In the genomic region with DNA sequence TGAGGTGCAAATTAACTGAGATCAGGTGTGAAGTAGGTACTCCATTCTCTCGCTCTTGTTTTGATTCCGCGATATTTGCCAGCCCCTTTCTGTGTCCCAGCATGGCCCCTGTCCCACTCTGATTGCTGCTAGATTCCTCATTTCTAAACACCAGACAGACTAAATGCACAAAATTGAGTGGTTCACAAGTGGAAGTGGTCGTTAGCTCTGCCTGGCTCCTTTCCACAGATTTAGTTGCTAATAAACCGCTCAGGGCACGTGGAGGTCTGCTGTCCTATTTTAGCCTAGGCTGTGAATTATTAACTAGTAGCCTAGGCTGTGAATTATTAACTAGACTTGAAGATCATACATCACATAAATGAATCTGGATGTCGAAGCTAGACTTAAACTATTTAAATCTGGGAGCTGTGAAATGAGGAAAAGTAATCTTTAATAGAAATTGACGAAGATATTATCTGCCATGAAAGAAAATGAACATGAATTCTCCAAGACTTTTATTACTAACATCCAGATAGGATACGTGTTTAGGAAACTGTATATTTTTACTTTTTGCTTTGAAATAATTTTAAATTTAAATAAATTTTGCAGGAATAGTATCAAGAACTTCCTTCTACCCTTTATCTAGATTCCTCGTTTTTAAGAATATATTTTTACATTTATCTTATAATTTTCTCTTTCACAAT, we compare ENCODE assay signal across 1 cellular context.
A peak's percentile ranks its signal among the peaks of the same experiment; 100 is the strongest.
TF ChIP-seq lines count a peak whose summit lies in the region.

No MANE protein-coding gene starts in this region.

TF ChIP-seq in HepG2, 621 proteins besides CTCF, POLR2A, EP300 and RAD21 (continued from another document and continues in another):
- TF ChIP-seq, protein P1, sequence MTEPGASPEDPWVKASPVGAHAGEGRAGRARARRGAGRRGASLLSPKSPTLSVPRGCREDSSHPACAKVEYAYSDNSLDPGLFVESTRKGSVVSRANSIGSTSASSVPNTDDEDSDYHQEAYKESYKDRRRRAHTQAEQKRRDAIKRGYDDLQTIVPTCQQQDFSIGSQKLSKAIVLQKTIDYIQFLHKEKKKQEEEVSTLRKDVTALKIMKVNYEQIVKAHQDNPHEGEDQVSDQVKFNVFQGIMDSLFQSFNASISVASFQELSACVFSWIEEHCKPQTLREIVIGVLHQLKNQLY (CRISPR knock-in tag; IDR thresholded peaks at IDR 0.05): peak; percentile 91
- TF ChIP-seq MIXL1 (CRISPR knock-in tag; IDR thresholded peaks at IDR 0.05): peak; percentile 67; the same call in 1 of the 2 replicates
- TF ChIP-seq, protein P2, sequence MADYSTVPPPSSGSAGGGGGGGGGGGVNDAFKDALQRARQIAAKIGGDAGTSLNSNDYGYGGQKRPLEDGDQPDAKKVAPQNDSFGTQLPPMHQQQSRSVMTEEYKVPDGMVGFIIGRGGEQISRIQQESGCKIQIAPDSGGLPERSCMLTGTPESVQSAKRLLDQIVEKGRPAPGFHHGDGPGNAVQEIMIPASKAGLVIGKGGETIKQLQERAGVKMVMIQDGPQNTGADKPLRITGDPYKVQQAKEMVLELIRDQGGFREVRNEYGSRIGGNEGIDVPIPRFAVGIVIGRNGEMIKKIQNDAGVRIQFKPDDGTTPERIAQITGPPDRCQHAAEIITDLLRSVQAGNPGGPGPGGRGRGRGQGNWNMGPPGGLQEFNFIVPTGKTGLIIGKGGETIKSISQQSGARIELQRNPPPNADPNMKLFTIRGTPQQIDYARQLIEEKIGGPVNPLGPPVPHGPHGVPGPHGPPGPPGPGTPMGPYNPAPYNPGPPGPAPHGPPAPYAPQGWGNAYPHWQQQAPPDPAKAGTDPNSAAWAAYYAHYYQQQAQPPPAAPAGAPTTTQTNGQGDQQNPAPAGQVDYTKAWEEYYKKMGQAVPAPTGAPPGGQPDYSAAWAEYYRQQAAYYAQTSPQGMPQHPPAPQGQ (CRISPR knock-in tag; IDR thresholded peaks at IDR 0.05; ENCODE audit: borderline replicate concordance): no peak
- TF ChIP-seq IKZF4 (CRISPR knock-in tag; IDR thresholded peaks at IDR 0.05; ENCODE audit: borderline replicate concordance, low read depth, not compliant biosample characterization): no peak
- no peak for TF ChIP-seq ZMYM3 (CRISPR knock-in tag; IDR thresholded peaks at IDR 0.05)
- TF ChIP-seq NR2F1 (CRISPR knock-in tag; IDR thresholded peaks at IDR 0.05): no peak
- peak; percentile 70 for TF ChIP-seq ASH2L (IDR thresholded peaks at IDR 0.05; ENCODE audit: insufficient read length, low read depth, low read length)
- no peak for TF ChIP-seq ZNF891 (CRISPR knock-in tag; IDR thresholded peaks at IDR 0.05)
- TF ChIP-seq ZNF792 (CRISPR knock-in tag; IDR thresholded peaks at IDR 0.05): 0 out of 2 replicates have a peak, but pooled peaks have one; percentile 38
- TF ChIP-seq ZNF496 (CRISPR knock-in tag; IDR thresholded peaks at IDR 0.05; ENCODE audit: insufficient replicate concordance): no peak
- TF ChIP-seq GFI1 (CRISPR knock-in tag; IDR thresholded peaks at IDR 0.05; ENCODE audit: borderline replicate concordance): no peak
- no peak for TF ChIP-seq ZNF549 (CRISPR knock-in tag; IDR thresholded peaks at IDR 0.05)
- TF ChIP-seq ZNF530 (CRISPR knock-in tag; IDR thresholded peaks at IDR 0.05; ENCODE audit: low read depth): no peak
- TF ChIP-seq ZFP82 (CRISPR knock-in tag; IDR thresholded peaks at IDR 0.05; ENCODE audit: borderline replicate concordance): no peak
- TF ChIP-seq KLF15 (CRISPR knock-in tag; IDR thresholded peaks at IDR 0.05; ENCODE audit: borderline replicate concordance): no peak
- TF ChIP-seq CCAR2 (optimal IDR thresholded peaks at IDR 0.05; ENCODE audit: low read depth, low read length): no peak
- no peak for TF ChIP-seq HOXD1 (CRISPR knock-in tag; IDR thresholded peaks at IDR 0.05)
- TF ChIP-seq, protein P3, sequence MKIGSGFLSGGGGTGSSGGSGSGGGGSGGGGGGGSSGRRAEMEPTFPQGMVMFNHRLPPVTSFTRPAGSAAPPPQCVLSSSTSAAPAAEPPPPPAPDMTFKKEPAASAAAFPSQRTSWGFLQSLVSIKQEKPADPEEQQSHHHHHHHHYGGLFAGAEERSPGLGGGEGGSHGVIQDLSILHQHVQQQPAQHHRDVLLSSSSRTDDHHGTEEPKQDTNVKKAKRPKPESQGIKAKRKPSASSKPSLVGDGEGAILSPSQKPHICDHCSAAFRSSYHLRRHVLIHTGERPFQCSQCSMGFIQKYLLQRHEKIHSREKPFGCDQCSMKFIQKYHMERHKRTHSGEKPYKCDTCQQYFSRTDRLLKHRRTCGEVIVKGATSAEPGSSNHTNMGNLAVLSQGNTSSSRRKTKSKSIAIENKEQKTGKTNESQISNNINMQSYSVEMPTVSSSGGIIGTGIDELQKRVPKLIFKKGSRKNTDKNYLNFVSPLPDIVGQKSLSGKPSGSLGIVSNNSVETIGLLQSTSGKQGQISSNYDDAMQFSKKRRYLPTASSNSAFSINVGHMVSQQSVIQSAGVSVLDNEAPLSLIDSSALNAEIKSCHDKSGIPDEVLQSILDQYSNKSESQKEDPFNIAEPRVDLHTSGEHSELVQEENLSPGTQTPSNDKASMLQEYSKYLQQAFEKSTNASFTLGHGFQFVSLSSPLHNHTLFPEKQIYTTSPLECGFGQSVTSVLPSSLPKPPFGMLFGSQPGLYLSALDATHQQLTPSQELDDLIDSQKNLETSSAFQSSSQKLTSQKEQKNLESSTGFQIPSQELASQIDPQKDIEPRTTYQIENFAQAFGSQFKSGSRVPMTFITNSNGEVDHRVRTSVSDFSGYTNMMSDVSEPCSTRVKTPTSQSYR (CRISPR knock-in tag; IDR thresholded peaks at IDR 0.05; ENCODE audit: borderline replicate concordance): no peak
- TF ChIP-seq, protein P4, sequence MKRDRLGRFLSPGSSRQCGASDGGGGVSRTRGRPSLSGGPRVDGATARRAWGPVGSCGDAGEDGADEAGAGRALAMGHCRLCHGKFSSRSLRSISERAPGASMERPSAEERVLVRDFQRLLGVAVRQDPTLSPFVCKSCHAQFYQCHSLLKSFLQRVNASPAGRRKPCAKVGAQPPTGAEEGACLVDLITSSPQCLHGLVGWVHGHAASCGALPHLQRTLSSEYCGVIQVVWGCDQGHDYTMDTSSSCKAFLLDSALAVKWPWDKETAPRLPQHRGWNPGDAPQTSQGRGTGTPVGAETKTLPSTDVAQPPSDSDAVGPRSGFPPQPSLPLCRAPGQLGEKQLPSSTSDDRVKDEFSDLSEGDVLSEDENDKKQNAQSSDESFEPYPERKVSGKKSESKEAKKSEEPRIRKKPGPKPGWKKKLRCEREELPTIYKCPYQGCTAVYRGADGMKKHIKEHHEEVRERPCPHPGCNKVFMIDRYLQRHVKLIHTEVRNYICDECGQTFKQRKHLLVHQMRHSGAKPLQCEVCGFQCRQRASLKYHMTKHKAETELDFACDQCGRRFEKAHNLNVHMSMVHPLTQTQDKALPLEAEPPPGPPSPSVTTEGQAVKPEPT (CRISPR knock-in tag; IDR thresholded peaks at IDR 0.05; ENCODE audit: low read depth): no peak
- no peak for TF ChIP-seq ETV5 (CRISPR knock-in tag; IDR thresholded peaks at IDR 0.05; ENCODE audit: borderline replicate concordance)
- TF ChIP-seq, protein P5, sequence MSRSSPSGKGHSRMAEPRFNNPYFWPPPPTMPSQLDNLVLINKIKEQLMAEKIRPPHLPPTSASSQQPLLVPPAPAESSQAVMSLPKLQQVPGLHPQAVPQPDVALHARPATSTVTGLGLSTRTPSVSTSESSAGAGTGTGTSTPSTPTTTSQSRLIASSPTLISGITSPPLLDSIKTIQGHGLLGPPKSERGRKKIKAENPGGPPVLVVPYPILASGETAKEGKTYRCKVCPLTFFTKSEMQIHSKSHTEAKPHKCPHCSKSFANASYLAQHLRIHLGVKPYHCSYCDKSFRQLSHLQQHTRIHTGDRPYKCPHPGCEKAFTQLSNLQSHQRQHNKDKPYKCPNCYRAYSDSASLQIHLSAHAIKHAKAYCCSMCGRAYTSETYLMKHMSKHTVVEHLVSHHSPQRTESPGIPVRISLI (CRISPR knock-in tag; IDR thresholded peaks at IDR 0.05; ENCODE audit: borderline replicate concordance): no peak
- no peak for TF ChIP-seq IRF2 (CRISPR knock-in tag; IDR thresholded peaks at IDR 0.05)
- no peak for TF ChIP-seq KDM2A (CRISPR knock-in tag; IDR thresholded peaks at IDR 0.05; ENCODE audit: borderline replicate concordance, low read depth)
- TF ChIP-seq RFX3 (CRISPR knock-in tag; IDR thresholded peaks at IDR 0.05): no peak
- TF ChIP-seq, protein P6, sequence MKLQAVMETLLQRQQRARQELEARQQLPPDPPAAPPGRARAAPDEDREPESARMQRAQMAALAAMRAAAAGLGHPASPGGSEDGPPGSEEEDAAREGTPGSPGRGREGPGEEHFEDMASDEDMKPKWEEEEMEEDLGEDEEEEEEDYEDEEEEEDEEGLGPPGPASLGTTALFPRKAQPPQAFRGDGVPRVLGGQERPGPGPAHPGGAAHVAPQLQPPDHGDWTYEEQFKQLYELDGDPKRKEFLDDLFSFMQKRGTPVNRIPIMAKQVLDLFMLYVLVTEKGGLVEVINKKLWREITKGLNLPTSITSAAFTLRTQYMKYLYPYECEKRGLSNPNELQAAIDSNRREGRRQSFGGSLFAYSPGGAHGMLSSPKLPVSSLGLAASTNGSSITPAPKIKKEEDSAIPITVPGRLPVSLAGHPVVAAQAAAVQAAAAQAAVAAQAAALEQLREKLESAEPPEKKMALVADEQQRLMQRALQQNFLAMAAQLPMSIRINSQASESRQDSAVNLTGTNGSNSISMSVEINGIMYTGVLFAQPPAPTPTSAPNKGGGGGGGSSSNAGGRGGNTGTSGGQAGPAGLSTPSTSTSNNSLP (IDR thresholded peaks at IDR 0.05; ENCODE audit: low read depth, low read length): no peak
- TF ChIP-seq, protein P7, sequence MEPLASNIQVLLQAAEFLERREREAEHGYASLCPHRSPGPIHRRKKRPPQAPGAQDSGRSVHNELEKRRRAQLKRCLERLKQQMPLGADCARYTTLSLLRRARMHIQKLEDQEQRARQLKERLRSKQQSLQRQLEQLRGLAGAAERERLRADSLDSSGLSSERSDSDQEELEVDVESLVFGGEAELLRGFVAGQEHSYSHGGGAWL (CRISPR knock-in tag; IDR thresholded peaks at IDR 0.05): no peak
- TF ChIP-seq, protein P8, sequence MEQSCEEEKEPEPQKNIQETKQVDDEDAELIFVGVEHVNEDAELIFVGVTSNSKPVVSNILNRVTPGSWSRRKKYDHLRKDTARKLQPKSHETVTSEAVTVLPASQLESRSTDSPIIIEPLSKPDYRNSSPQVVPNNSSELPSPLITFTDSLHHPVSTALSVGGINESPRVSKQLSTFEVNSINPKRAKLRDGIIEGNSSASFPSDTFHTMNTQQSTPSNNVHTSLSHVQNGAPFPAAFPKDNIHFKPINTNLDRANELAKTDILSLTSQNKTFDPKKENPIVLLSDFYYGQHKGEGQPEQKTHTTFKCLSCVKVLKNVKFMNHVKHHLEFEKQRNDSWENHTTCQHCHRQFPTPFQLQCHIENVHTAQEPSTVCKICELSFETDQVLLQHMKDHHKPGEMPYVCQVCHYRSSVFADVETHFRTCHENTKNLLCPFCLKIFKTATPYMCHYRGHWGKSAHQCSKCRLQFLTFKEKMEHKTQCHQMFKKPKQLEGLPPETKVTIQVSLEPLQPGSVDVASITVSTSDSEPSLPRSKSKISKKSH (CRISPR knock-in tag; IDR thresholded peaks at IDR 0.05; ENCODE audit: borderline replicate concordance): no peak
- TF ChIP-seq MBD4 (IDR thresholded peaks at IDR 0.05; ENCODE audit: borderline replicate concordance, low read length): no peak
- TF ChIP-seq MEIS1 (CRISPR knock-in tag; IDR thresholded peaks at IDR 0.05; ENCODE audit: borderline replicate concordance): no peak
- TF ChIP-seq, protein P9, sequence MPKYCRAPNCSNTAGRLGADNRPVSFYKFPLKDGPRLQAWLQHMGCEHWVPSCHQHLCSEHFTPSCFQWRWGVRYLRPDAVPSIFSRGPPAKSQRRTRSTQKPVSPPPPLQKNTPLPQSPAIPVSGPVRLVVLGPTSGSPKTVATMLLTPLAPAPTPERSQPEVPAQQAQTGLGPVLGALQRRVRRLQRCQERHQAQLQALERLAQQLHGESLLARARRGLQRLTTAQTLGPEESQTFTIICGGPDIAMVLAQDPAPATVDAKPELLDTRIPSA (CRISPR knock-in tag; IDR thresholded peaks at IDR 0.05; ENCODE audit: borderline replicate concordance): no peak
- no peak for TF ChIP-seq TAF1 (CRISPR knock-in tag; IDR thresholded peaks at IDR 0.05)
- TF ChIP-seq, protein P10, sequence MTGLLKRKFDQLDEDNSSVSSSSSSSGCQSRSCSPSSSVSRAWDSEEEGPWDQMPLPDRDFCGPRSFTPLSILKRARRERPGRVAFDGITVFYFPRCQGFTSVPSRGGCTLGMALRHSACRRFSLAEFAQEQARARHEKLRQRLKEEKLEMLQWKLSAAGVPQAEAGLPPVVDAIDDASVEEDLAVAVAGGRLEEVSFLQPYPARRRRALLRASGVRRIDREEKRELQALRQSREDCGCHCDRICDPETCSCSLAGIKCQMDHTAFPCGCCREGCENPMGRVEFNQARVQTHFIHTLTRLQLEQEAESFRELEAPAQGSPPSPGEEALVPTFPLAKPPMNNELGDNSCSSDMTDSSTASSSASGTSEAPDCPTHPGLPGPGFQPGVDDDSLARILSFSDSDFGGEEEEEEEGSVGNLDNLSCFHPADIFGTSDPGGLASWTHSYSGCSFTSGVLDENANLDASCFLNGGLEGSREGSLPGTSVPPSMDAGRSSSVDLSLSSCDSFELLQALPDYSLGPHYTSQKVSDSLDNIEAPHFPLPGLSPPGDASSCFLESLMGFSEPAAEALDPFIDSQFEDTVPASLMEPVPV (CRISPR knock-in tag; IDR thresholded peaks at IDR 0.05): peak; percentile 63; the same call in 1 of the 2 replicates
- TF ChIP-seq ZNF605 (CRISPR knock-in tag; IDR thresholded peaks at IDR 0.05): peak; percentile 67; the same call in 1 of the 2 replicates
- TF ChIP-seq, protein P11, sequence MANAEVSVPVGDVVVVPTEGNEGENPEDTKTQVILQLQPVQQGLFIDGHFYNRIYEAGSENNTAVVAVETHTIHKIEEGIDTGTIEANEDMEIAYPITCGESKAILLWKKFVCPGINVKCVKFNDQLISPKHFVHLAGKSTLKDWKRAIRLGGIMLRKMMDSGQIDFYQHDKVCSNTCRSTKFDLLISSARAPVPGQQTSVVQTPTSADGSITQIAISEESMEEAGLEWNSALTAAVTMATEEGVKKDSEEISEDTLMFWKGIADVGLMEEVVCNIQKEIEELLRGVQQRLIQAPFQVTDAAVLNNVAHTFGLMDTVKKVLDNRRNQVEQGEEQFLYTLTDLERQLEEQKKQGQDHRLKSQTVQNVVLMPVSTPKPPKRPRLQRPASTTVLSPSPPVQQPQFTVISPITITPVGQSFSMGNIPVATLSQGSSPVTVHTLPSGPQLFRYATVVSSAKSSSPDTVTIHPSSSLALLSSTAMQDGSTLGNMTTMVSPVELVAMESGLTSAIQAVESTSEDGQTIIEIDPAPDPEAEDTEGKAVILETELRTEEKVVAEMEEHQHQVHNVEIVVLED (CRISPR knock-in tag; IDR thresholded peaks at IDR 0.05; ENCODE audit: borderline replicate concordance): no peak
- peak; percentile 36; the same call in 1 of the 2 replicates for TF ChIP-seq ELF1 (CRISPR knock-in tag; IDR thresholded peaks at IDR 0.05)
